In genomic region chr6:36322591-36322990, GRCh38 we compare ENCODE assay signal across 22 cellular contexts. TPM values are rescaled to one million over a fixed set of nuclear protein-coding genes. Genes with fewer than 3 reads are reported as not detected.
A peak's percentile ranks its signal among the peaks of the same experiment; 100 is the strongest.
DNase-seq lines count a peak whose midpoint lies in the region; ATAC-seq, FAIRE-seq and TF ChIP-seq lines count a peak whose summit lies in the region.
"Had no signal": no experiment of that assay in that cellular context is flagged by ENCODE, and none has a peak within 500 bp of the region (broad histone marks: within the 10 kb centered on the region; RNA-seq: fewer than 3 reads in every experiment).

No MANE protein-coding gene starts in this region.

- CTCF ChIA-PET in K562 (lab: Yijun Ruan, JAX; ENCODE audit: low intra/inter-chr PET ratio) = no interaction called here
- CTCF ChIA-PET in SK-N-SH (lab: Yijun Ruan, JAX) = interaction anchor here (3.7 to 15.1 kb wide), 2 partner anchors 18 to 19 kb away, joined by 17 to 123 read pairs; no protein-coding TSS in a partner anchor

- H3F3A ChIP-seq in neural progenitor cell (ENCODE audit: low read depth) (no peaks in the 10 kb centered on the region), SK-N-SH (replicated peaks; ENCODE audit: insufficient read depth) (no peaks in the 10 kb centered on the region)

- no peak overlapping the region for H2AK5ac ChIP-seq in trophoblast cell (ENCODE audit: low read length)

- no peak overlapping the region for H3K4me3 ChIP-seq in BLaER1 treated with 17β-estradiol and CSF1 and Interleukin-3, amounts not matched to agents 10 nM and 100 nM
- H3K4me3 ChIP-seq in K562 = no peak overlapping the region
- H3K4me3 ChIP-seq in neural progenitor cell = no peak overlapping the region
- no peak overlapping the region for H3K4me3 ChIP-seq in SK-N-SH (ENCODE audit: low read depth in 2 of 2, low read length in 1 of 2)
- H3K4me3 ChIP-seq in trophoblast cell (ENCODE audit: low read depth, low read length) = no peak overlapping the region
- H3K4me3 ChIP-seq: A549, GM23248 had no signal

- H3K14ac ChIP-seq in trophoblast cell (ENCODE audit: low read length) = no peak overlapping the region

- H3K9ac ChIP-seq in BLaER1 treated with 17β-estradiol and CSF1 and Interleukin-3, amounts not matched to agents 10 nM and 100 nM = no peak overlapping the region; a peak in 2 of 22 replicates
- no peak overlapping the region for H3K9ac ChIP-seq in K562 (ENCODE audit: insufficient read depth in 1 of 2, low read depth in 2 of 2, low read length in 2 of 2)
- no peak overlapping the region for H3K9ac ChIP-seq in neural progenitor cell
- H3K9ac ChIP-seq in SK-N-SH = no peak overlapping the region
- no peak overlapping the region for H3K9ac ChIP-seq in trophoblast cell (ENCODE audit: low read length)
- H3K9ac ChIP-seq: GM23248 had no signal

- H3K9me3 Mint-ChIP-seq in neural progenitor cell = no peaks in the 10 kb centered on the region
- H3K9me3 Mint-ChIP-seq: CD4-positive, CD25-positive, alpha-beta regulatory T cell; CD8-positive, alpha-beta T cell had no signal

- peak overlapping the region in 3 of 11 experiments; percentile 41 to 65 (median 59); a peak in 2 of 22 replicates for H3K27ac ChIP-seq in BLaER1 treated with 17β-estradiol and CSF1 and Interleukin-3, amounts not matched to agents 10 nM and 100 nM
- no peak overlapping the region for H3K27ac ChIP-seq in K562 (ENCODE audit: extremely low read depth, low read depth, low read length)
- no peak overlapping the region for H3K27ac ChIP-seq in neural progenitor cell
- H3K27ac ChIP-seq in SK-N-SH (ENCODE audit: low read depth in 2 of 2, low read length in 1 of 2) = no peak overlapping the region; a peak in 1 of 4 replicates
- H3K27ac ChIP-seq in trophoblast cell (ENCODE audit: low read depth, low read length) = no peak overlapping the region
- H3K27ac ChIP-seq: A549, C4-2B, GM23248 had no signal

- no peaks in the 10 kb centered on the region for H3K36me3 Mint-ChIP-seq in neural progenitor cell
- H3K36me3 Mint-ChIP-seq: CD4-positive, CD25-positive, alpha-beta regulatory T cell; CD8-positive, alpha-beta T cell had no signal

- H3K9me1 ChIP-seq in K562 (ENCODE audit: control insufficient read depth, insufficient read depth, low read length) = no peaks in the 10 kb centered on the region

- H2BK12ac ChIP-seq in trophoblast cell (ENCODE audit: low read length) = no peak overlapping the region

- intact Hi-C loops in K562 (cut with micrococcal nuclease) = no loop called here

- BruUV-seq in K562 (replicated peaks; lab: Mats Ljungman, UMichigan) = no TSS peak

- POLR2A ChIA-PET in K562 (lab: Yijun Ruan, JAX) = interaction anchor here (0.7 to 2.0 kb wide), 3 partner anchors 8 to 16 kb away, joined by 3 to 7 read pairs (median 3); no protein-coding TSS in a partner anchor
- POLR2A ChIA-PET in SK-N-SH (lab: Yijun Ruan, JAX) = no interaction called here

- no peak overlapping the region for H2BK5ac ChIP-seq in trophoblast cell (ENCODE audit: low read depth, low read length, poor library complexity)

- no peak overlapping the region for H2AFZ ChIP-seq in K562 (ENCODE audit: low read depth, low read length)
- no peak overlapping the region for H2AFZ ChIP-seq in neural progenitor cell (replicated peaks)
- H2AFZ ChIP-seq in SK-N-SH (ENCODE audit: low read depth) = no peak overlapping the region
- no peak overlapping the region for H2AFZ ChIP-seq in trophoblast cell (ENCODE audit: insufficient read depth, low read length, poor library complexity)
- H2AFZ ChIP-seq: GM23248 had no signal

- no peaks in the 10 kb centered on the region for H3K9me3 ChIP-seq in BLaER1 treated with 17β-estradiol and CSF1 and Interleukin-3, amounts not matched to agents 10 nM and 100 nM (replicated peaks in 1 of 11)
- H3K9me3 ChIP-seq in K562 (replicated peaks; ENCODE audit: control insufficient read depth, insufficient read depth, low read depth, low read length) = no peaks in the 10 kb centered on the region
- no peaks in the 10 kb centered on the region for H3K9me3 ChIP-seq in neural progenitor cell (ENCODE audit: low read depth)
- H3K9me3 ChIP-seq in SK-N-SH = no peaks in the 10 kb centered on the region
- peaks cover 3% of the 10 kb centered on the region for H3K9me3 ChIP-seq in trophoblast cell (ENCODE audit: insufficient read depth, low read depth, low read length)
- H3K9me3 ChIP-seq: A549, BE2C, Caco-2 had no signal

- no peaks in the 10 kb centered on the region for H3K79me2 ChIP-seq in K562 (ENCODE audit: control insufficient read depth, insufficient read depth, low read length)
- no peaks in the 10 kb centered on the region for H3K79me2 ChIP-seq in neural progenitor cell (ENCODE audit: low read depth)
- H3K79me2 ChIP-seq in SK-N-SH (ENCODE audit: insufficient read depth) = no peaks in the 10 kb centered on the region
- no peaks in the 10 kb centered on the region for H3K79me2 ChIP-seq in trophoblast cell (ENCODE audit: control insufficient read depth, insufficient read depth, low read length, poor library complexity)

- H3K4me3 Mint-ChIP-seq in neural progenitor cell = peak overlapping the region; percentile 21
- H3K4me3 Mint-ChIP-seq: CD4-positive, CD25-positive, alpha-beta regulatory T cell; CD8-positive, alpha-beta T cell had no signal

- H3K36me3 ChIP-seq in BLaER1 treated with 17β-estradiol and CSF1 and Interleukin-3, amounts not matched to agents 10 nM and 100 nM = no peaks in the 10 kb centered on the region
- H3K36me3 ChIP-seq in K562 (ENCODE audit: control insufficient read depth, insufficient read depth, low read length) (no peaks in the 10 kb centered on the region), neural progenitor cell (no peaks in the 10 kb centered on the region), SK-N-SH (replicated peaks in 1 of 2; ENCODE audit: control insufficient read depth in 1 of 2, insufficient read depth in 2 of 2, low read length in 1 of 2) (no peaks in the 10 kb centered on the region), trophoblast cell (ENCODE audit: control insufficient read depth in 1 of 2, insufficient read depth in 2 of 2, low read length in 2 of 2) (no peaks in the 10 kb centered on the region)
- H3K36me3 ChIP-seq: BE2C had no signal

- FAIRE-seq in K562 (lab: Jason Lieb, UNC) = no peak
- FAIRE-seq: A549, G401.6, GM12892, H1 had no signal

- peaks cover 21% of the 10 kb centered on the region for H3K27me3 Mint-ChIP-seq in neural progenitor cell (ENCODE audit: insufficient read depth, low read depth)

- H4K20me1 ChIP-seq in BLaER1 treated with 17β-estradiol and CSF1 and Interleukin-3, amounts not matched to agents 10 nM and 100 nM = no peaks in the 10 kb centered on the region
- H4K20me1 ChIP-seq in K562 (replicated peaks; ENCODE audit: control insufficient read depth, insufficient read depth, low read length) = no peaks in the 10 kb centered on the region; the same call in 1 of the 2 replicates
- no peaks in the 10 kb centered on the region for H4K20me1 ChIP-seq in neural progenitor cell (ENCODE audit: low read depth)
- H4K20me1 ChIP-seq in SK-N-SH (ENCODE audit: insufficient read depth) = no peaks in the 10 kb centered on the region

- H3K4ac ChIP-seq in trophoblast cell (ENCODE audit: low read depth, low read length) = no peak overlapping the region

- TF ChIP-seq CTCF in K562 (IDR thresholded peaks at IDR 0.05 in 2 of 3, conservative IDR thresholded peaks at IDR 0.05 in 1 of 3; ENCODE audit: insufficient read depth in 2 of 3, low read depth in 1 of 3, low read length in 3 of 3) = no peak
- TF ChIP-seq CTCF in neural progenitor cell (IDR thresholded peaks at IDR 0.05) = no peak
- no peak for TF ChIP-seq CTCF in SK-N-SH (IDR thresholded peaks at IDR 0.05)

- no peak for TF ChIP-seq EP300 in K562 (IDR thresholded peaks at IDR 0.05; ENCODE audit: low read length)
- TF ChIP-seq EP300 in SK-N-SH (IDR thresholded peaks at IDR 0.05; ENCODE audit: borderline replicate concordance in 1 of 2, low read depth in 1 of 2, low read length in 1 of 2) = no peak

- H3K18ac ChIP-seq in trophoblast cell (ENCODE audit: low read length) = no peak overlapping the region

- TF ChIP-seq RAD21 in K562 (CRISPR knock-in tag; conservative IDR thresholded peaks at IDR 0.05 in 1 of 2, IDR thresholded peaks at IDR 0.05 in 1 of 2) (no peak), SK-N-SH (IDR thresholded peaks at IDR 0.05; ENCODE audit: low read length) (no peak)

- peaks cover 18 to 57% (median 54%) of the 10 kb centered on the region in 10 experiments for H3K4me1 ChIP-seq in BLaER1 treated with 17β-estradiol and CSF1 and Interleukin-3, amounts not matched to agents 10 nM and 100 nM
- H3K4me1 ChIP-seq in K562 (replicated peaks in 1 of 2; ENCODE audit: control insufficient read depth in 2 of 2, insufficient read depth in 2 of 2, low read length in 2 of 2) (peaks cover 0 to 5% of the 10 kb centered on the region in 2 experiments; a peak in 1 of 5 replicates), neural progenitor cell (peaks cover 32% of the 10 kb centered on the region), SK-N-SH (ENCODE audit: control insufficient read depth in 1 of 2, insufficient read depth in 2 of 2, low read depth in 1 of 2, low read length in 1 of 2) (peaks cover 0 to 17% of the 10 kb centered on the region in 2 experiments; a peak in 1 of 4 replicates), trophoblast cell (ENCODE audit: control insufficient read depth in 1 of 2, insufficient read depth in 2 of 2, low read length in 2 of 2) (peaks cover 0 to 4% of the 10 kb centered on the region in 2 experiments)
- H3K4me1 ChIP-seq: A549 had no signal

- 7% methylated on average over 3 of the region's 3 CpGs for WGBS in K562 (ENCODE audit: insufficient coverage, low coverage, missing lambda C conversion rate)
- 63% methylated on average over 3 of the region's 3 CpGs for WGBS in SK-N-SH (ENCODE audit: low lambda C conversion rate)
- no CpG with 5 or more reads among the region's 3 CpGs for WGBS in trophoblast cell (ENCODE audit: extremely low coverage, insufficient coverage, insufficient read length)

- peak overlapping the region in 9 of 11 experiments; percentile 53 to 79 (median 63); a peak in 16 of 22 replicates for H3K4me2 ChIP-seq in BLaER1 treated with 17β-estradiol and CSF1 and Interleukin-3, amounts not matched to agents 10 nM and 100 nM
- H3K4me2 ChIP-seq in K562 (ENCODE audit: insufficient read depth, low read length) (no peak overlapping the region), neural progenitor cell (no peak overlapping the region), SK-N-SH (no peak overlapping the region), trophoblast cell (ENCODE audit: low read length) (no peak overlapping the region)
- H3K4me2 ChIP-seq: A549 had no signal

- ATAC-seq in K562 = no peak
- ATAC-seq: CD8-positive, alpha-beta T cell had no signal

- no peaks in the 10 kb centered on the region for H3K79me1 ChIP-seq in trophoblast cell (ENCODE audit: low read length)

- H3K9me2 ChIP-seq in SK-N-SH = no peaks in the 10 kb centered on the region

- H3K4me1 Mint-ChIP-seq in neural progenitor cell = peaks cover 59% of the 10 kb centered on the region
- H3K4me1 Mint-ChIP-seq: CD4-positive, CD25-positive, alpha-beta regulatory T cell had no signal

- H4K91ac ChIP-seq in trophoblast cell (ENCODE audit: low read depth, low read length) = no peak overlapping the region

- H3K27me3 ChIP-seq in BLaER1 treated with 17β-estradiol and CSF1 and Interleukin-3, amounts not matched to agents 10 nM and 100 nM = no peaks in the 10 kb centered on the region
- H3K27me3 ChIP-seq in K562 (ENCODE audit: control insufficient read depth in 2 of 2, insufficient read depth in 2 of 2, low read length in 2 of 2) (peaks cover 28 to 80% of the 10 kb centered on the region in 2 experiments; a peak in 4 of 5 replicates), neural progenitor cell (no peaks in the 10 kb centered on the region), SK-N-SH (ENCODE audit: insufficient read depth) (no peaks in the 10 kb centered on the region), trophoblast cell (ENCODE audit: insufficient read depth, low read length) (no peaks in the 10 kb centered on the region)
- H3K27me3 ChIP-seq: BE2C had no signal

- DNase-seq in K562 (ENCODE audit: extremely low read depth in 1 of 4, low spot score in 3 of 4) (no peak), neural progenitor cell (ENCODE audit: low spot score) (no peak), NCI-H748 (lab: John Stamatoyannopoulos, UW; ENCODE audit: unreplicated experiment) (no peak), SK-N-SH (no peak), trophoblast cell (no peak)
- DNase-seq: 8988T; ACHN; Caco-2; CD4-positive, CD25-positive, alpha-beta regulatory T cell; CD8-positive, alpha-beta T cell; DMS153; DND-41; HCEC 1CT had no signal

- no peak overlapping the region for H3K27ac Mint-ChIP-seq in neural progenitor cell
- H3K27ac Mint-ChIP-seq: CD4-positive, CD25-positive, alpha-beta regulatory T cell; CD8-positive, alpha-beta T cell had no signal

- H2BK120ac ChIP-seq in trophoblast cell (ENCODE audit: insufficient read depth, low read length, poor library complexity) = no peak overlapping the region

- no peak overlapping the region for H3K23ac ChIP-seq in trophoblast cell (ENCODE audit: low read length)

- no peak overlapping the region for H4K8ac ChIP-seq in trophoblast cell (ENCODE audit: low read depth, low read length)

- in situ Hi-C loops in K562 (cut with MboI) = no loop called here

- no peak for TF ChIP-seq POLR2A in K562 (conservative IDR thresholded peaks at IDR 0.05)

- H4K12ac ChIP-seq in trophoblast cell (ENCODE audit: low read depth, low read length) = no peak overlapping the region

RNA-seq across cellular contexts. Expression of gene BNIP5, which starts 14.1 kb away (rescaled TPM):
- total RNA-seq in K562 (2011; cell fraction: chromatin; rRNA removed; ENCODE audit: low replicate concordance) = not detected in 2 replicates
- total RNA-seq in K562 (2011; cell fraction: nucleolus; rRNA removed) = not detected in 2 replicates
- total RNA-seq in K562 (2011; cell fraction: nucleoplasm; rRNA removed) = not detected in 2 replicates
- total RNA-seq in K562 (2014; rRNA removed) = not detected in 2 replicates
- total RNA-seq in K562 (2014; rRNA removed; fragmentation: Illumina TruSeq; extraction: Trizol) = not detected in 2 replicates
- total RNA-seq in K562 (2015; rRNA removed; fragmentation: Illumina TruSeq; extraction: Trizol) = not detected in 2 replicates
- total RNA-seq in K562 (2021) = not detected in 2 replicates
- not detected in 2 replicates for polyA plus RNA-seq in K562 (2011; rRNA removed)
- not detected in 2 replicates for polyA plus RNA-seq in K562 (2011; cell fraction: cytosol; rRNA removed)
- polyA plus RNA-seq in K562 (2011; cell fraction: nucleus; rRNA removed) = not detected in 2 replicates
- not detected in 2 replicates for polyA plus RNA-seq in K562 (2012)
- not detected in 2 replicates for polyA plus RNA-seq in K562 (2014; fragmentation: Illumina TruSeq; extraction: Trizol)
- polyA plus RNA-seq in K562 (2014; fragmentation: Nextera tagmentation; extraction: Ambion mirVana) = not detected
- not detected in 2 replicates for polyA plus RNA-seq in K562 (2014; rRNA removed)
- polyA minus RNA-seq in K562 (2011; rRNA and poly(A)+ RNA removed) = not detected in 2 replicates
- polyA minus RNA-seq in K562 (2011; cell fraction: cytosol; rRNA and poly(A)+ RNA removed) = not detected in 2 replicates
- polyA minus RNA-seq in K562 (2011; cell fraction: nucleus; rRNA and poly(A)+ RNA removed) = not detected in 2 replicates
- total RNA-seq in neural progenitor cell (ENCODE audit: low replicate concordance) = not detected in 2 replicates
- not detected in 2 replicates for polyA plus RNA-seq in SK-N-SH (2012; rRNA removed)
- not detected in 2 replicates for polyA plus RNA-seq in SK-N-SH (2012; cell fraction: cytosol; rRNA removed)
- not detected in 2 replicates for polyA plus RNA-seq in SK-N-SH (2012; cell fraction: nucleus; rRNA removed)
- not detected in 2 replicates for polyA plus RNA-seq in trophoblast cell (2013)
- total RNA-seq: CD4-positive, CD25-positive, alpha-beta regulatory T cell; CD8-positive, alpha-beta T cell; GM23248; H1; H7 had no signal
- polyA plus RNA-seq: A549; CD4-positive, CD25-positive, alpha-beta regulatory T cell; GM23248; H1 had no signal

RNA-seq across cellular contexts. Expression of gene PNPLA1, which starts 52.7 kb away (rescaled TPM):
- not detected in 2 replicates for total RNA-seq in K562 (2011; cell fraction: chromatin; rRNA removed; ENCODE audit: low replicate concordance)
- total RNA-seq in K562 (2011; cell fraction: nucleolus; rRNA removed) = 0.17 TPM in 1 of 2 replicates, not detected in the other
- 0.29 TPM in 1 of 2 replicates, not detected in the other for total RNA-seq in K562 (2011; cell fraction: nucleoplasm; rRNA removed)
- 0.27 TPM in 1 of 2 replicates, not detected in the other for total RNA-seq in K562 (2014; rRNA removed)
- total RNA-seq in K562 (2014; rRNA removed; fragmentation: Illumina TruSeq; extraction: Trizol) = 0.04 TPM in 1 of 2 replicates, not detected in the other
- total RNA-seq in K562 (2015; rRNA removed; fragmentation: Illumina TruSeq; extraction: Trizol) = 0.14 TPM in 1 of 2 replicates, not detected in the other
- total RNA-seq in K562 (2021) = 0.11 and 0.13 TPM in 2 replicates
- polyA plus RNA-seq in K562 (2011; rRNA removed) = not detected in 2 replicates
- polyA plus RNA-seq in K562 (2011; cell fraction: cytosol; rRNA removed) = 0.06 and 0.07 TPM in 2 replicates
- polyA plus RNA-seq in K562 (2011; cell fraction: nucleus; rRNA removed) = not detected in 2 replicates
- 0.22 and 2.4 TPM in 2 replicates for polyA plus RNA-seq in K562 (2012)
- 0.16 and 0.17 TPM in 2 replicates for polyA plus RNA-seq in K562 (2014; fragmentation: Illumina TruSeq; extraction: Trizol)
- polyA plus RNA-seq in K562 (2014; fragmentation: Nextera tagmentation; extraction: Ambion mirVana) = under 1 TPM in 1 of 2 experiments, not detected in 1; 0.08 TPM
- 0.07 and 0.22 TPM in 2 replicates for polyA plus RNA-seq in K562 (2014; rRNA removed)
- not detected in 2 replicates for polyA minus RNA-seq in K562 (2011; rRNA and poly(A)+ RNA removed)
- polyA minus RNA-seq in K562 (2011; cell fraction: cytosol; rRNA and poly(A)+ RNA removed) = not detected in 2 replicates
- not detected in 2 replicates for polyA minus RNA-seq in K562 (2011; cell fraction: nucleus; rRNA and poly(A)+ RNA removed)
- not detected in 2 replicates for total RNA-seq in neural progenitor cell (ENCODE audit: low replicate concordance)
- polyA plus RNA-seq in SK-N-SH (2012; rRNA removed) = not detected in 2 replicates
- polyA plus RNA-seq in SK-N-SH (2012; cell fraction: cytosol; rRNA removed) = not detected in 2 replicates
- polyA plus RNA-seq in SK-N-SH (2012; cell fraction: nucleus; rRNA removed) = 0.05 TPM in 1 of 2 replicates, not detected in the other
- polyA plus RNA-seq in trophoblast cell (2013) = 0.08 and 0.10 TPM in 2 replicates
- total RNA-seq: GM23248, H1, H7 had no signal
- polyA plus RNA-seq: CD4-positive, CD25-positive, alpha-beta regulatory T cell; GM23248; H1 had no signal

Comparison
In these comparisons a context has a peak if more than half of its experiments do, and no peak if none do; other contexts are left out.
1. H3K4me2 ChIP-seq: peak in BLaER1 treated with 17β-estradiol and CSF1 and Interleukin-3, amounts not matched to agents 10 nM and 100 nM (9 of 11); none in K562 (single experiment), neural progenitor cell (single experiment), SK-N-SH (single experiment) and trophoblast cell (single experiment).